In genomic region chr10:103759100-103759781, GRCh38 we compare ENCODE assay signal across 8 cellular contexts.
DNase-seq lines count a peak whose midpoint lies in the region; ATAC-seq and TF ChIP-seq lines count a peak whose summit lies in the region.

No MANE protein-coding gene starts in this region.

- no peak for TF ChIP-seq CTCF in GM13977 (IDR thresholded peaks at IDR 0.05; ENCODE audit: extremely low read depth, insufficient read depth, missing control alignments)
- TF ChIP-seq CTCF in endothelial cell (IDR thresholded peaks at IDR 0.05; ENCODE audit: unreplicated experiment) = no peak

- H3K9me3 Mint-ChIP-seq in endothelial cell (ENCODE audit: unreplicated experiment) = no peaks in the 10 kb centered on the region

- H3K4me3 Mint-ChIP-seq in endothelial cell (ENCODE audit: unreplicated experiment) = peak overlapping the region; percentile 13

- H3K27me3 Mint-ChIP-seq in endothelial cell (ENCODE audit: unreplicated experiment) = peaks cover 16% of the 10 kb centered on the region

- peaks cover 19% of the 10 kb centered on the region for H3K36me3 Mint-ChIP-seq in endothelial cell (ENCODE audit: low read depth, unreplicated experiment)

- DNase-seq in GM13977 (ENCODE audit: low spot score) = peak; percentile 69
- peak; percentile 30 for DNase-seq in T-helper 22 cell (ENCODE audit: low read depth)
- DNase-seq in endothelial cell (ENCODE audit: low spot score) = peak; percentile 44
- peak; percentile 79 for DNase-seq in myocyte (ENCODE audit: low read depth)
- no peak for DNase-seq in effector CD8-positive, alpha-beta T cell (lab: John Stamatoyannopoulos, UW)
- DNase-seq in foreskin melanocyte = no peak
- DNase-seq in NCI-H748 (lab: John Stamatoyannopoulos, UW; ENCODE audit: unreplicated experiment) = no peak

- peaks cover 67% of the 10 kb centered on the region for H3K4me1 Mint-ChIP-seq in endothelial cell (ENCODE audit: unreplicated experiment)

- peak overlapping the region; percentile 99 for H3K27ac Mint-ChIP-seq in endothelial cell (ENCODE audit: unreplicated experiment)

- peak; percentile 75 for ATAC-seq in HG03442 (IDR thresholded peaks at IDR 0.05; ENCODE audit: unreplicated experiment)

- in situ Hi-C loops in GM13977 (cut with MboI; ENCODE audit: low pct_unique_long_range_greater_than_20kb, low sequenced_read_pairs, unreplicated experiment) = no loop called here

Comparison
In these comparisons a context has a peak if more than half of its experiments do, and no peak if none do; other contexts are left out.
1. DNase-seq: peak in GM13977 (single experiment), T-helper 22 cell (single experiment), endothelial cell (single experiment) and myocyte (single experiment); none in effector CD8-positive, alpha-beta T cell (single experiment), foreskin melanocyte (single experiment) and NCI-H748 (single experiment).